Comparison of ENCODE assay signal across 8 cellular contexts in the genomic region with DNA sequence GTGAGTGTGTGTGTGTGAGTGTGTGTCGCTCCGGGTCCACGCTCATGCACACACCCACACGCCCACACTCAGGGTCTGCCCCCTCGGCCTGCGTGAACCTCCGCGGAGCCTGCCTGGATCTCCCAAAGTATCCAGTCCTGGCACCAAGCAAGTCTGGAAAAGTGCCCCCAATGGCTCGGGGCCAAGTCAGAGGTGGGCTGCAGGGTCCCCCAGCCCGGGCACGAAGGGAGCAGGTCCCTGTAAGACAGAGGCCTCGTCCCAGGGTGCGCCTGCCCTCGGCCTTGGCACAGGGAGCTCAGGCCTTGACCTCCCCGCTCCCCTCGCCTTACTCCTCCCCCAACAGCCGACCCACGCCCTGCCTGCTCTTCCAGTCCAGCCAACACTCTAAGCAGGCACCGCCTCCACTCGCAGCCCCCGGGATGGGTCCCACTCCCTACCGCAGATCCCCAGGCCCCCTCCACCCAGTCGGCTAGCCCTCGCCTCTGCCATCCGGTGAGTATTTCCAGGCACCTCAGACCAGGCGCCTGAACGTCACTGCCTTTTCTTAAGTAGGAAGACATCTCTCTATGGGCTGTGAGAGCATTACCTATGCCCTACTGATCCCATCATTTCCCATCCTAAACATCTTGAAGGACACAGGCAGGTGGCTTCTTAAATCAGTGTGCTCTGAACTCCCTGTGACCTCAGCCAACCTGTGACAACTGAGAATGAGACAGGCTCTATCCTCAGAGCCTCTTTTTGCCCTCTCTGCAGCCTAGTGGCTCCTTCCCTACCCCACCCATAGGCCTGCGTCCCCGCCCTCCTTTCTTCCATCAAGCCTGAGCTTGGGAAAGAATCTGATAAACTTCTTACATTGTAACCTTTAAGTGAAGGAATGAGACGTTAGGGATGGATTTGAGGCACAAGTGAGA. TPM values are rescaled to one million over a fixed set of nuclear protein-coding genes. Genes with fewer than 3 reads are reported as not detected.
DNase-seq lines count a peak whose midpoint lies in the region; ATAC-seq and TF ChIP-seq lines count a peak whose summit lies in the region.

No MANE protein-coding gene starts in this region.

- H3K36me3 Mint-ChIP-seq in Caco-2 (ENCODE audit: insufficient read depth, unreplicated experiment): peaks cover 19% of the 10 kb centered on the region

- H3K9me3 Mint-ChIP-seq in Caco-2 (ENCODE audit: unreplicated experiment): no peaks in the 10 kb centered on the region

- intact Hi-C loops in Caco-2 (cut with micrococcal nuclease; ENCODE audit: unreplicated experiment) (no loop called here), breast epithelium (cut with DNase I; ENCODE audit: low total_unique reads) (no loop called here)

- CTCF ChIA-PET in Caco-2 (lab: Charles Lee): no interaction called here

- H3K4me1 ChIP-seq in Caco-2: peaks cover 8% of the 10 kb centered on the region
- H3K4me1 ChIP-seq in breast epithelium: no peaks in the 10 kb centered on the region
- peaks cover 34% of the 10 kb centered on the region for H3K4me1 ChIP-seq in stomach smooth muscle (ENCODE audit: control insufficient read depth, insufficient read depth, low read length)

- no peaks in the 10 kb centered on the region for H3K9me3 ChIP-seq in Caco-2
- H3K9me3 ChIP-seq in breast epithelium: no peaks in the 10 kb centered on the region
- no peaks in the 10 kb centered on the region for H3K9me3 ChIP-seq in stomach smooth muscle (ENCODE audit: control insufficient read depth in 2 of 2, low read length in 2 of 2)

- no peak for TF ChIP-seq POLR2A in breast epithelium (IDR thresholded peaks at IDR 0.05)

- TF ChIP-seq CTCF in Caco-2 (IDR thresholded peaks at IDR 0.05; ENCODE audit: insufficient read depth in 1 of 2, low read depth in 1 of 2, low read length in 1 of 2, severe bottlenecking in 1 of 2, unreplicated experiment in 1 of 2): no peak
- TF ChIP-seq CTCF in breast epithelium (IDR thresholded peaks at IDR 0.05): no peak

- no peak for ATAC-seq in GM18870 (IDR thresholded peaks at IDR 0.05; ENCODE audit: unreplicated experiment)

- H3K4me1 Mint-ChIP-seq in Caco-2 (ENCODE audit: low read depth, unreplicated experiment): peaks cover 12% of the 10 kb centered on the region

- peaks cover 2% of the 10 kb centered on the region for H3K27me3 Mint-ChIP-seq in Caco-2 (ENCODE audit: insufficient read depth, unreplicated experiment)

- DNase-seq in Caco-2: no peak
- DNase-seq in HT-29 (ENCODE audit: low spot score): peak; percentile 28
- DNase-seq in breast epithelium (ENCODE audit: low spot score in 2 of 2): peak in 1 of 2 donors; percentile 39
- peak; percentile 62 for DNase-seq in left kidney (ENCODE audit: low read depth, low spot score)
- DNase-seq in inferior parietal cortex (ENCODE audit: extremely low spot score): no peak
- DNase-seq in foreskin melanocyte: no peak

- peak overlapping the region; percentile 77 for H3K4me3 Mint-ChIP-seq in Caco-2 (ENCODE audit: unreplicated experiment)

- peak overlapping the region; percentile 93 to 94 for H3K9ac ChIP-seq in stomach smooth muscle (ENCODE audit: low read length in 2 of 2)

- POLR2A ChIA-PET in Caco-2 (lab: Charles Lee): no interaction called here

- peak overlapping the region; percentile 48 for H3K4me3 ChIP-seq in Caco-2 (ENCODE audit: low read depth, low read length)
- peak overlapping the region; percentile 75 to 95 (median 93) for H3K4me3 ChIP-seq in breast epithelium
- peak overlapping the region; percentile 80 to 89 for H3K4me3 ChIP-seq in stomach smooth muscle (ENCODE audit: low read length in 2 of 2)

- H3K27me3 ChIP-seq in Caco-2 (replicated peaks; ENCODE audit: control insufficient read depth, insufficient read depth, low read length) (no peaks in the 10 kb centered on the region), breast epithelium (no peaks in the 10 kb centered on the region), stomach smooth muscle (ENCODE audit: control insufficient read depth in 1 of 2, insufficient read depth in 2 of 2, low read length in 2 of 2) (no peaks in the 10 kb centered on the region)

- H3K27ac ChIP-seq in breast epithelium: peak overlapping the region; percentile 95 to 99
- H3K27ac ChIP-seq in stomach smooth muscle (ENCODE audit: low read length): peak overlapping the region; percentile 94

- H3K36me3 ChIP-seq in Caco-2 (ENCODE audit: control insufficient read depth, insufficient read depth, low read length) (no peaks in the 10 kb centered on the region; the same call in 1 of the 2 replicates), breast epithelium (no peaks in the 10 kb centered on the region), stomach smooth muscle (ENCODE audit: control insufficient read depth in 2 of 2, insufficient read depth in 2 of 2, low read length in 2 of 2) (peaks cover 0 to 9% of the 10 kb centered on the region in 2 donors)

- H3K27ac Mint-ChIP-seq in Caco-2 (ENCODE audit: unreplicated experiment): peak overlapping the region; percentile 62

- no TSS peak for BruUV-seq in Caco-2 (replicated peaks; lab: Mats Ljungman, UMichigan)

RNA-seq across cellular contexts. Expression of a gene that starts 0.7 kb away (rescaled TPM):
- total RNA-seq in Caco-2 (2022) (20.8 and 21.7 TPM in 2 replicates), breast epithelium (100 to 1,000 TPM in 1 of 3 donors, 10 to 100 TPM in 2; 74.6 to 109 (median 85.9) TPM)
- 6.2 and 8.8 TPM in 2 replicates for total RNA-seq in HT-29 (2014; rRNA removed; shearing (Covaris generic))

RNA-seq across cellular contexts. Expression of a gene that starts 11.7 kb away (rescaled TPM):
- total RNA-seq in Caco-2 (2022) (not detected in 2 replicates), breast epithelium (1 to 10 TPM; 5.2 to 7.6 (median 5.3) TPM)
- total RNA-seq in HT-29 (2014; rRNA removed; shearing (Covaris generic)): 0.15 and 0.34 TPM in 2 replicates

Comparison
In these comparisons a context has a peak if more than half of its experiments do, and no peak if none do; other contexts are left out.
1. DNase-seq: peak in HT-29 (single experiment) and left kidney (single experiment); none in Caco-2 (0 of 2), inferior parietal cortex (single experiment) and foreskin melanocyte (single experiment).
2. Peak in every context shown above with its lines, with median percentiles within 50 percentile points of each other: H3K4me3 ChIP-seq.